ENCODE assay signal across 7 cellular contexts in the genomic region with DNA sequence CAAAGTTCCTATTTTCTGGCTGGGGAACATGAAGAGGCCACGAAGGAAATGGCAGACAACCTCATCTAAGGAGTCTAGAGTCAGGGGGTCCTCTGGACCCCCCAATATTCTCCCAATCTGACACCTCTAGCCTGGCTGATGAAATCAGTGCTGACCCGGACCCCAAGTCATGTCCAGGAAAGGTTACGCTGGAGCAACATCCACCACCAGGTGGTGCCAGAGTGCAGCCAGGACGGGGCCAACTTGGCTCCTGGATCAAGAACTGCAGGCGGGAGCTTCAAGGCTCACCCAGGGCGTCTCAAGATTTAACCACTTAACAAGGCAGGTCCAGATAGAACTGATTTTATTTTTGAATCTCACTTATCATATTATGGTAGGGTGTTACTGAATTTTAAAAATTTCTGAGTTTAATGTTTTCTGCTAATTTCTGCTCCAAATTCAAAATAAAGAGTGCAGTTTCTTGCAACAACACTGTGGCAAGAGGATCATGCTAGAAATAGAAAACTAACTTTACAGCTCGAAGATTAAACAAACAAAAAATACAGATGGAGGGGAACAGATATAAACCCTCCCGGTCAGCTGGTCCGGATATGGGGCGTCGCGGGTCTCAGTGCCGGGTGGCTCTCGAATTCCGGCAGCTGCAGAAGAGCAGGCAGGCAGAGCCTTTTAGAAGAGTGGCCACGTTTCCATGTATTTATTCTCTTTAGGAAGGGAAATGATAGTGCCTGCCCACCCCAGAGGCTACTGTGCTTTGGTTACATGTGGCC.
DNase-seq lines count a peak whose midpoint lies in the region; ATAC-seq and TF ChIP-seq lines count a peak whose summit lies in the region.

No MANE protein-coding gene starts in this region.

- peaks cover 29% of the 10 kb centered on the region for H3K36me3 Mint-ChIP-seq in osteocyte (ENCODE audit: unreplicated experiment)

- H3K27ac Mint-ChIP-seq in osteocyte (ENCODE audit: unreplicated experiment) = peak overlapping the region; percentile 97

- TF ChIP-seq POLR2A in thyroid gland (IDR thresholded peaks at IDR 0.05) = no peak

- H3K36me3 ChIP-seq in HUES6 (ENCODE audit: control insufficient read depth, insufficient read depth, low read length) (peaks cover 34% of the 10 kb centered on the region), RWPE2 (ENCODE audit: low read depth) (peaks cover 67% of the 10 kb centered on the region), thyroid gland (peaks cover 0 to 17% of the 10 kb centered on the region in 2 donors)

- H3K4me1 ChIP-seq in HUES6 (ENCODE audit: control insufficient read depth, insufficient read depth, low read length) (peaks cover 37% of the 10 kb centered on the region), RWPE2 (ENCODE audit: insufficient read depth, poor library complexity, severe bottlenecking) (peaks cover 25% of the 10 kb centered on the region), thyroid gland (peaks cover 51 to 54% of the 10 kb centered on the region in 2 donors)

- H3K27me3 ChIP-seq in HUES6 (ENCODE audit: control insufficient read depth, insufficient read depth, low read length) (no peaks in the 10 kb centered on the region), RWPE2 (ENCODE audit: insufficient read depth, poor library complexity, severe bottlenecking) (no peaks in the 10 kb centered on the region), thyroid gland (no peaks in the 10 kb centered on the region)

- intact Hi-C loops in thyroid gland (cut with DNase I) = loop anchor here (5.0 kb wide), 3 partner anchors 42 to 612 kb away; partner anchors contain the start of gene SORCS2

- H3K9ac ChIP-seq in HUES6 (ENCODE audit: low read length) = no peak overlapping the region

- WGBS in thyroid gland, 2 donors = 40 to 45% methylated on average over 16 of the region's 16 CpGs

- H3K9me3 ChIP-seq in HUES6 (ENCODE audit: control insufficient read depth, insufficient read depth, low read depth, low read length) (no peaks in the 10 kb centered on the region), RWPE2 (ENCODE audit: severe bottlenecking) (peaks cover 10% of the 10 kb centered on the region), thyroid gland (no peaks in the 10 kb centered on the region)

- no peaks in the 10 kb centered on the region for H3K27me3 Mint-ChIP-seq in osteocyte (ENCODE audit: unreplicated experiment)

- H3K9me3 Mint-ChIP-seq in osteocyte (ENCODE audit: unreplicated experiment) = no peaks in the 10 kb centered on the region

- H3K4me3 Mint-ChIP-seq in osteocyte (ENCODE audit: unreplicated experiment) = no peak overlapping the region

- no peak for DNase-seq in RWPE2 (ENCODE audit: low spot score)
- peak; percentile 23 for DNase-seq in activated gamma-delta T cell (lab: John Stamatoyannopoulos, UW)
- peak; percentile 79 for DNase-seq in germinal center (ENCODE audit: low spot score)
- peak; percentile 93 for DNase-seq in osteocyte (ENCODE audit: extremely low spot score, unreplicated experiment)
- DNase-seq in thyroid gland = peak; percentile 86 to 90

- H3K27ac ChIP-seq in HUES6 (ENCODE audit: low read depth, low read length) = peak overlapping the region; percentile 84
- peak overlapping the region; percentile 92 for H3K27ac ChIP-seq in RWPE2 (ENCODE audit: poor library complexity, severe bottlenecking)
- peak overlapping the region in 2 of 3 donors; percentile 77 to 99 for H3K27ac ChIP-seq in thyroid gland

- H3K4me1 Mint-ChIP-seq in osteocyte (ENCODE audit: unreplicated experiment) = peaks cover 57% of the 10 kb centered on the region

- TF ChIP-seq CTCF in GM12873 (IDR thresholded peaks at IDR 0.05; ENCODE audit: insufficient read depth, low read depth, low read length, missing control alignments) (peak; percentile 95), RWPE2 (IDR thresholded peaks at IDR 0.05; ENCODE audit: poor library complexity, severe bottlenecking) (peak; percentile 96), osteocyte (IDR thresholded peaks at IDR 0.05) (peak; percentile 92), thyroid gland (IDR thresholded peaks at IDR 0.05) (peak; percentile 83 to 95 (median 92))

- H3K4me3 ChIP-seq in HUES6 (ENCODE audit: low read depth, low read length) = no peak overlapping the region
- H3K4me3 ChIP-seq in RWPE2 (ENCODE audit: severe bottlenecking) = no peak overlapping the region
- no peak overlapping the region for H3K4me3 ChIP-seq in thyroid gland (replicated peaks in 1 of 3)

- ATAC-seq in RWPE2 (ENCODE audit: low read depth) = peak; percentile 33; the same call in 2 of the 3 replicates
